ENCODE assay signal across 8 cellular contexts in the genomic region with DNA sequence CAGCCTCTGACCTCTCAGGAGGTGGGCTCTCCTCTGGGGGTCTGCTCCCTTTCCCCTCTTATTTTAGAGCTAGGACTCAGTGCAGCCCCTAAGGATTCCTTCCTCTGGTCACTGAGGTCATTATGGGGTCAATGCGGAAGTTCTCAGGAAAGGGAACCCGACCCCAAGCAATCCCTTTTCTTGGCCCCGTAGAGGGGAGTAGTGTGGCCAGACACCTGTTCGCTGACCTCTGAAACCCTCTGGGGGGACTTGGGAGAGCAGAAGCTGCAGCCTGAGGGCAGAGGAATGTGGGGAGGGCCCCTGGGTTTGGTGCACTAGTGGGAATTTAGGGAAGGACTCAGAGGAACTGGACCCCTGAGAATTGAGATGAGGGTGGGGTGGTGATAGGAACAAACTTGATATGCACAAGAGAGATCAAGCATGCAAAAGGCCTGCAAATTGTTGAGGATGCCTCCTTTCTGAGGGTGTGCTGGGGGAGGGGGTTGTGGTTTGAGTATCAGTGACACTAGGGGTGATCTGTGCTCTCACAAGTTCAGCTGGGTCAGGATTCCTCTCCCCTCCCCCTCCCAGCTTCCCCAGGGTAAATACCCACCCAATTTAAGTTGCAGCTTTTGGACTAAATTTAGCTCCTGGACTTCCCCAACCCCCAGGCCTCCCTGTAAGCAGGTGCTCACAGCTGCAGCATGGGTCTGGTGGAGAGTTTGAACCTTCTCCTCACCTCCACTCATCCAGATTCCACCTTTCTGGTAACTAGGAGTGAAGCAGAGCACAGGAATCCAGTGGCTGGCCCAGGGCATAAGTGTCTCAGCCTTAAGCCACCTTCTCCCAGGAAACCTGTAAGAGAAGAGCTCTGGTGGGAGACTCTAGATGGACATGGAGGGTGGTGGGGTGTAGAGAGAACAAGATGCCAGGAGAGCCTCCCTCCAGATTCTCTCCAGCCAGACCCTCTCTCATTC. TPM values are rescaled to one million over a fixed set of nuclear protein-coding genes. Genes with fewer than 3 reads are reported as not detected.
A peak's percentile ranks its signal among the peaks of the same experiment; 100 is the strongest.
DNase-seq lines count a peak whose midpoint lies in the region; ATAC-seq and TF ChIP-seq lines count a peak whose summit lies in the region.

No MANE protein-coding gene starts in this region.

- peaks cover 71 to 80% of the 10 kb centered on the region in 2 donors for H3K4me1 ChIP-seq in thyroid gland

- H3K4me1 Mint-ChIP-seq in naive thymus-derived CD8-positive, alpha-beta T cell, result peaks cover 35 to 69% (median 64%) of the 10 kb centered on the region in 4 donors

- peak overlapping the region; percentile 58 for H3K4me3 ChIP-seq in choroid plexus epithelial cell (ENCODE audit: low read depth, low read length)
- H3K4me3 ChIP-seq in thyroid gland (replicated peaks in 1 of 3), result peak overlapping the region in 1 of 3 donors; percentile 36

- TF ChIP-seq CTCF in choroid plexus epithelial cell (conservative IDR thresholded peaks at IDR 0.05; ENCODE audit: low read depth, low read length), result no peak
- no peak for TF ChIP-seq CTCF in thyroid gland (IDR thresholded peaks at IDR 0.05)

- no peaks in the 10 kb centered on the region for H3K36me3 Mint-ChIP-seq in naive thymus-derived CD8-positive, alpha-beta T cell

- DNase-seq in DMS 273 (lab: John Stamatoyannopoulos, UW; ENCODE audit: unreplicated experiment) (peak; percentile 97), DMS 273 treated with DMSO at 0.1 percent for 48 hours (lab: John Stamatoyannopoulos, UW) (no peak), UCSD-AML1 (lab: John Stamatoyannopoulos, UW; ENCODE audit: unreplicated experiment) (peak; percentile 46), choroid plexus epithelial cell (ENCODE audit: low read depth) (peak; percentile 42), thyroid gland (peak; percentile 48 to 50), HPDE6-E6E7 (ENCODE audit: extremely low spot score) (no peak)
- DNase-seq in naive thymus-derived CD8-positive, alpha-beta T cell, result peak; percentile 38 to 86 (median 68)

- no peaks in the 10 kb centered on the region for H3K27me3 Mint-ChIP-seq in naive thymus-derived CD8-positive, alpha-beta T cell

- H3K36me3 ChIP-seq in thyroid gland, result no peaks in the 10 kb centered on the region

- H3K27me3 ChIP-seq in thyroid gland, result no peaks in the 10 kb centered on the region

- intact Hi-C loops in thyroid gland (cut with DNase I), result no loop called here

- 9 to 14% methylated on average over 4 of the region's 4 CpGs for WGBS in thyroid gland, 2 donors

- TF ChIP-seq POLR2A in thyroid gland (IDR thresholded peaks at IDR 0.05), result no peak

- peak; percentile 33 for ATAC-seq in HG03097 (IDR thresholded peaks at IDR 0.05; ENCODE audit: low FRiP score, unreplicated experiment)
- ATAC-seq in naive thymus-derived CD8-positive, alpha-beta T cell, result peak; percentile 7 to 32

- no peaks in the 10 kb centered on the region for H3K9me3 ChIP-seq in thyroid gland

- peak overlapping the region; percentile 92 to 100 (median 96) for H3K4me3 Mint-ChIP-seq in naive thymus-derived CD8-positive, alpha-beta T cell

- peak overlapping the region; percentile 99 to 100 (median 99) for H3K27ac ChIP-seq in thyroid gland

- POLR2A ChIA-PET in naive thymus-derived CD8-positive, alpha-beta T cell (lab: Charles Lee), result interaction anchor here (0.6 to 16.2 kb wide), 15 partner anchors 14 to 675 kb away, joined by 3 to 1195 read pairs (median 10); partner anchors contain the start of genes ADAMTSL4, ANP32E, CTSS and ENSA

- peak overlapping the region; percentile 97 to 100 (median 99) for H3K27ac Mint-ChIP-seq in naive thymus-derived CD8-positive, alpha-beta T cell

- no peaks in the 10 kb centered on the region for H3K9me3 Mint-ChIP-seq in naive thymus-derived CD8-positive, alpha-beta T cell

RNA-seq across cellular contexts. Expression of gene ADAMTSL4, which starts 13.5 kb away (rescaled TPM):
- under 1 TPM; 0.16 to 0.29 TPM for total RNA-seq in naive thymus-derived CD8-positive, alpha-beta T cell
- under 1 TPM in 1 of 3 donors, not detected in 2; 0.32 TPM for polyA plus RNA-seq in naive thymus-derived CD8-positive, alpha-beta T cell
- total RNA-seq in thyroid gland, result 10 to 100 TPM in 1 of 4 donors, 1 to 10 TPM in 3; 2.1 to 15.7 (median 6.9) TPM

RNA-seq across cellular contexts. Expression of gene MCL1, which starts 16.7 kb away (rescaled TPM):
- total RNA-seq in naive thymus-derived CD8-positive, alpha-beta T cell, result 100 to 1,000 TPM; 291 TPM
- 100 to 1,000 TPM; 125 to 170 (median 146) TPM for polyA plus RNA-seq in naive thymus-derived CD8-positive, alpha-beta T cell
- 100 to 1,000 TPM; 164 to 313 (median 203) TPM for total RNA-seq in thyroid gland

RNA-seq across cellular contexts. Expression of gene FALEC, which starts 47.1 kb away (rescaled TPM):
- total RNA-seq in naive thymus-derived CD8-positive, alpha-beta T cell, result 1 to 10 TPM in 1 of 2 experiments, not detected in 1; 1.9 TPM
- 1 to 10 TPM in 1 of 3 donors, under 1 TPM in 1, not detected in 1; 0.38 to 1.3 TPM for polyA plus RNA-seq in naive thymus-derived CD8-positive, alpha-beta T cell
- total RNA-seq in thyroid gland, result not detected

RNA-seq across cellular contexts. Expression of gene ECM1, which starts 54.8 kb away (rescaled TPM):
- 1 to 10 TPM; 1.5 to 1.6 TPM for total RNA-seq in naive thymus-derived CD8-positive, alpha-beta T cell
- under 1 TPM in 1 of 3 donors, not detected in 2; 0.17 TPM for polyA plus RNA-seq in naive thymus-derived CD8-positive, alpha-beta T cell
- 10 to 100 TPM in 1 of 4 donors, 1 to 10 TPM in 3; 4.2 to 11.3 (median 7.0) TPM for total RNA-seq in thyroid gland

Comparison
In these comparisons a context has a peak if more than half of its experiments do, and no peak if none do; other contexts are left out.
1. DNase-seq: peak in DMS 273 (single experiment), UCSD-AML1 (single experiment), choroid plexus epithelial cell (single experiment), naive thymus-derived CD8-positive, alpha-beta T cell (10 of 10) and thyroid gland (2 of 2); none in DMS 273 treated with DMSO at 0.1 percent for 48 hours (single experiment) and HPDE6-E6E7 (single experiment).